Comparison of ENCODE assay signal across 22 cellular contexts in genomic region chr20:47547034-47547387, GRCh38. TPM values are rescaled to one million over a fixed set of nuclear protein-coding genes. Genes with fewer than 3 reads are reported as not detected.
DNase-seq lines count a peak whose midpoint lies in the region; ATAC-seq and TF ChIP-seq lines count a peak whose summit lies in the region.
"Had no signal": no experiment of that assay in that cellular context is flagged by ENCODE, and none has a peak within 500 bp of the region (broad histone marks: within the 10 kb centered on the region; RNA-seq: fewer than 3 reads in every experiment).

No MANE protein-coding gene starts in this region.

- TF ChIP-seq RAD21 in IMR-90 (IDR thresholded peaks at IDR 0.05; ENCODE audit: low read length) = no peak

- POLR2A ChIA-PET in IMR-90 (lab: Charles Lee; ENCODE audit: unreplicated experiment) = no interaction called here

- no CpG with 5 or more reads among the region's 5 CpGs for WGBS in IMR-90 (ENCODE audit: extremely low coverage in 2 of 2, insufficient read length in 1 of 2), 2 experiments

- dilution Hi-C loops in IMR-90 (cut with HindIII; ENCODE audit: low sequenced_read_pairs, unreplicated experiment) = no loop called here

- peak overlapping the region; percentile 11; the same call in 1 of the 2 replicates for H2BK120ac ChIP-seq in IMR-90 (ENCODE audit: low read depth, low read length)

- peaks cover 23% of the 10 kb centered on the region for H3K9me1 ChIP-seq in IMR-90 (ENCODE audit: insufficient read depth, low read length)

- TF ChIP-seq CTCF in IMR-90 (conservative IDR thresholded peaks at IDR 0.05; ENCODE audit: low read depth, low read length) (no peak), progenitor cell of endocrine pancreas (IDR thresholded peaks at IDR 0.05; ENCODE audit: unreplicated experiment) (no peak), colonic mucosa (IDR thresholded peaks at IDR 0.05) (no peak)

- H3K4me1 ChIP-seq in IMR-90 (ENCODE audit: control insufficient read depth, insufficient read depth, low read length) (peaks cover 25% of the 10 kb centered on the region), colonic mucosa (no peaks in the 10 kb centered on the region)

- CTCF ChIA-PET in IMR-90 (lab: Yijun Ruan, JAX) = no interaction called here

- no peak overlapping the region for H3K4me2 ChIP-seq in IMR-90 (ENCODE audit: low read depth, low read length)
- H3K4me2 ChIP-seq: BLaER1, GM23338, KMS-11 had no signal

- no peak for TF ChIP-seq POLR2A in IMR-90 (IDR thresholded peaks at IDR 0.05; ENCODE audit: low read depth, low read length)

- peak overlapping the region; percentile 3; the same call in 1 of the 2 replicates for H2AK5ac ChIP-seq in IMR-90 (ENCODE audit: low read depth, low read length)

- no peak overlapping the region for H3K4ac ChIP-seq in IMR-90 (ENCODE audit: low read depth, low read length)

- H3K36me3 ChIP-seq in IMR-90 (ENCODE audit: control insufficient read depth, insufficient read depth, low read length) (no peaks in the 10 kb centered on the region), colonic mucosa (no peaks in the 10 kb centered on the region)
- H3K36me3 ChIP-seq: SJSA1 had no signal

- no peaks in the 10 kb centered on the region for H3K27me3 Mint-ChIP-seq in activated T-helper 17 cell treated with anti-CD3 and anti-CD28 coated beads, Interleukin-2, amount 50 U/mL, for 72 hours
- H3K27me3 Mint-ChIP-seq in progenitor cell of endocrine pancreas = no peaks in the 10 kb centered on the region

- H3K9me3 Mint-ChIP-seq in activated T-helper 17 cell treated with anti-CD3 and anti-CD28 coated beads, Interleukin-2, amount 50 U/mL, for 72 hours = no peaks in the 10 kb centered on the region
- no peaks in the 10 kb centered on the region for H3K9me3 Mint-ChIP-seq in progenitor cell of endocrine pancreas (ENCODE audit: low read depth)
- H3K9me3 Mint-ChIP-seq: CD8-positive, alpha-beta T cell; GM23338 had no signal

- in situ Hi-C loops in IMR-90 (cut with MboI; ENCODE audit: low sequenced_read_pairs) = no loop called here

- peak overlapping the region; percentile 91 for H2BK5ac ChIP-seq in IMR-90 (ENCODE audit: low read depth, low read length, poor library complexity, severe bottlenecking)

- peaks cover 57% of the 10 kb centered on the region for H3K36me3 Mint-ChIP-seq in activated T-helper 17 cell treated with anti-CD3 and anti-CD28 coated beads, Interleukin-2, amount 50 U/mL, for 72 hours (ENCODE audit: low read depth)
- peaks cover 2% of the 10 kb centered on the region for H3K36me3 Mint-ChIP-seq in progenitor cell of endocrine pancreas (ENCODE audit: insufficient read depth)

- no peak overlapping the region for H4K5ac ChIP-seq in IMR-90 (ENCODE audit: low read depth, low read length)

- H3K27ac ChIP-seq in IMR-90 (ENCODE audit: insufficient read depth, low read length) (no peak overlapping the region), colonic mucosa (no peak overlapping the region)
- H3K27ac ChIP-seq: BLaER1, KMS-11, SJSA1 had no signal

- H3K18ac ChIP-seq in IMR-90 (ENCODE audit: low read depth, low read length) = no peak overlapping the region; the same call in 1 of the 2 replicates

- H3K27ac Mint-ChIP-seq in activated T-helper 17 cell treated with anti-CD3 and anti-CD28 coated beads, Interleukin-2, amount 50 U/mL, for 72 hours = peak overlapping the region; percentile 35
- peak overlapping the region; percentile 53 for H3K27ac Mint-ChIP-seq in progenitor cell of endocrine pancreas
- H3K27ac Mint-ChIP-seq: CD8-positive, alpha-beta T cell; GM23338 had no signal

- H3K9me3 ChIP-seq in IMR-90 (ENCODE audit: control insufficient read depth, insufficient read depth, low read length) = no peaks in the 10 kb centered on the region
- H3K9me3 ChIP-seq in colonic mucosa = no peaks in the 10 kb centered on the region
- H3K9me3 ChIP-seq: SJSA1 had no signal

- ATAC-seq in IMR-90 (ENCODE audit: low read depth) (no peak), esophagus mucosa (peak; percentile 22)
- no peak for ATAC-seq in activated T-helper 17 cell treated with anti-CD3 and anti-CD28 coated beads, Interleukin-2, amount 50 U/mL, for 72 hours (replicated peaks)
- ATAC-seq: CD8-positive, alpha-beta T cell; HepG2; Panc1 had no signal

- no peak overlapping the region for H4K91ac ChIP-seq in IMR-90 (ENCODE audit: insufficient read depth, low read depth, low read length)

- 0 out of 4 replicates have a peak overlapping the region, but pooled peaks of 1 of the 2 experiments have one; percentile 33 for H4K8ac ChIP-seq in IMR-90 (ENCODE audit: low read depth in 2 of 2, low read length in 2 of 2)

- H2AFZ ChIP-seq in IMR-90 (replicated peaks; ENCODE audit: low read length, poor library complexity) = no peak overlapping the region
- H2AFZ ChIP-seq: GM23338 had no signal

- no peak overlapping the region; the same call in 2 of the 3 replicates for H2BK15ac ChIP-seq in IMR-90 (ENCODE audit: low read depth, low read length)

- H3K23ac ChIP-seq in IMR-90 (ENCODE audit: low read depth, low read length) = no peak overlapping the region

- no TSS peak for BruUV-seq in IMR-90 (replicated peaks; lab: Mats Ljungman, UMichigan)

- peaks cover 14% of the 10 kb centered on the region for H4K20me1 ChIP-seq in IMR-90 (ENCODE audit: insufficient read depth, low read length)

- no peak overlapping the region for H3K56ac ChIP-seq in IMR-90 (ENCODE audit: extremely low read depth, insufficient read depth, low read length)

- H3K79me1 ChIP-seq in IMR-90 (ENCODE audit: low read depth in 1 of 2, low read length in 2 of 2) = peaks cover 34 to 65% of the 10 kb centered on the region in 2 experiments

- H3K9ac ChIP-seq in IMR-90 (ENCODE audit: low read depth, low read length) = no peak overlapping the region
- H3K9ac ChIP-seq in colonic mucosa (ENCODE audit: low read depth in 2 of 2, low read length in 2 of 2) = no peak overlapping the region
- H3K9ac ChIP-seq: BLaER1, KMS-11 had no signal

- no peak overlapping the region for H3K14ac ChIP-seq in IMR-90 (replicated peaks; ENCODE audit: low read depth, low read length)

- H2AK9ac ChIP-seq in IMR-90 (replicated peaks; ENCODE audit: low read depth, low read length, poor library complexity) = no peak overlapping the region

- H2BK20ac ChIP-seq in IMR-90 (ENCODE audit: low read depth, low read length) = peak overlapping the region; percentile 71; the same call in 1 of the 2 replicates

- DNase-seq in IMR-90 (no peak), progenitor cell of endocrine pancreas (ENCODE audit: low spot score, unreplicated experiment) (no peak), NCI-H2227 (lab: John Stamatoyannopoulos, UW; ENCODE audit: unreplicated experiment) (no peak), NOMO-1 treated with dmso at 0.1 percent for 144 hours (lab: John Stamatoyannopoulos, UW; ENCODE audit: unreplicated experiment) (no peak), colonic mucosa (no peak)
- DNase-seq in activated CD4-positive, alpha-beta T cell treated with anti-CD3 and anti-CD28 coated beads for 4 hours = no peak
- DNase-seq: Calu3; CD8-positive, alpha-beta T cell; GF-D8; MV-4-11; NCI-H187; NCI-H2107; NCI-H2227 treated with DMSO at 0.1 percent for 48 hours; NCI-H524 had no signal

- H3K27me3 ChIP-seq in IMR-90 (ENCODE audit: control insufficient read depth, insufficient read depth, low read length) (no peaks in the 10 kb centered on the region), colonic mucosa (no peaks in the 10 kb centered on the region)
- H3K27me3 ChIP-seq: BLaER1, SJSA1 had no signal

- intact Hi-C loops in IMR-90 (cut with micrococcal nuclease) (no loop called here), colonic mucosa (cut with DNase I) (no loop called here)

- no peak overlapping the region for H3K4me3 Mint-ChIP-seq in activated T-helper 17 cell treated with anti-CD3 and anti-CD28 coated beads, Interleukin-2, amount 50 U/mL, for 72 hours
- H3K4me3 Mint-ChIP-seq in progenitor cell of endocrine pancreas (ENCODE audit: low read depth) = no peak overlapping the region
- H3K4me3 Mint-ChIP-seq: CD8-positive, alpha-beta T cell; GM23338 had no signal

- peaks cover 30% of the 10 kb centered on the region for H3K4me1 Mint-ChIP-seq in activated T-helper 17 cell treated with anti-CD3 and anti-CD28 coated beads, Interleukin-2, amount 50 U/mL, for 72 hours
- H3K4me1 Mint-ChIP-seq in progenitor cell of endocrine pancreas (ENCODE audit: low read depth) = peaks cover 13% of the 10 kb centered on the region

- no peak overlapping the region for H3K4me3 ChIP-seq in IMR-90 (ENCODE audit: insufficient read depth, low read depth, low read length)
- no peak overlapping the region for H3K4me3 ChIP-seq in colonic mucosa
- H3K4me3 ChIP-seq: BLaER1, GM23338, SJSA1 had no signal

TF ChIP-seq in IMR-90, 13 proteins besides CTCF, POLR2A, EP300 and RAD21 (continues in another document):
- TF ChIP-seq, protein P1, sequence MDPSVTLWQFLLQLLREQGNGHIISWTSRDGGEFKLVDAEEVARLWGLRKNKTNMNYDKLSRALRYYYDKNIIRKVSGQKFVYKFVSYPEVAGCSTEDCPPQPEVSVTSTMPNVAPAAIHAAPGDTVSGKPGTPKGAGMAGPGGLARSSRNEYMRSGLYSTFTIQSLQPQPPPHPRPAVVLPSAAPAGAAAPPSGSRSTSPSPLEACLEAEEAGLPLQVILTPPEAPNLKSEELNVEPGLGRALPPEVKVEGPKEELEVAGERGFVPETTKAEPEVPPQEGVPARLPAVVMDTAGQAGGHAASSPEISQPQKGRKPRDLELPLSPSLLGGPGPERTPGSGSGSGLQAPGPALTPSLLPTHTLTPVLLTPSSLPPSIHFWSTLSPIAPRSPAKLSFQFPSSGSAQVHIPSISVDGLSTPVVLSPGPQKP (IDR thresholded peaks at IDR 0.05; ENCODE audit: borderline replicate concordance, low read depth, low read length) = no peak
- TF ChIP-seq FOS (IDR thresholded peaks at IDR 0.05; ENCODE audit: low read depth, low read length) = no peak
- no peak for TF ChIP-seq RFX5 (IDR thresholded peaks at IDR 0.05; ENCODE audit: low read depth, low read length)
- no peak for TF ChIP-seq MAZ (IDR thresholded peaks at IDR 0.05; ENCODE audit: borderline replicate concordance, low read depth, low read length)
- no peak for TF ChIP-seq MAFK (IDR thresholded peaks at IDR 0.05; ENCODE audit: low read depth, low read length)
- TF ChIP-seq BHLHE40 (IDR thresholded peaks at IDR 0.05; ENCODE audit: low read depth, low read length) = no peak
- no peak for TF ChIP-seq CHD1 (IDR thresholded peaks at IDR 0.05; ENCODE audit: low read depth, low read length)
- TF ChIP-seq SMC3 (IDR thresholded peaks at IDR 0.05; ENCODE audit: low read depth, low read length) = no peak
- no peak for TF ChIP-seq RCOR1 (IDR thresholded peaks at IDR 0.05; ENCODE audit: insufficient replicate concordance, low read length)
- TF ChIP-seq NFE2L2 (IDR thresholded peaks at IDR 0.05; ENCODE audit: low read depth, low read length) = no peak

RNA-seq across cellular contexts. Expression of gene NCOA3, which starts 45.3 kb away (rescaled TPM):
- total RNA-seq in IMR-90 (2012; rRNA removed) (27.2 and 29.0 TPM in 2 replicates), esophagus mucosa (29.1 TPM), progenitor cell of endocrine pancreas (37.7 and 42.8 TPM in 2 replicates), colonic mucosa (10 to 100 TPM; 17.1 to 24.2 TPM)
- 8.1 and 8.8 TPM in 2 replicates for polyA plus RNA-seq in IMR-90 (2012; rRNA removed)
- 2.7 and 2.8 TPM in 2 replicates for polyA plus RNA-seq in IMR-90 (2012; cell fraction: cytosol; rRNA removed)
- 5.1 and 16.2 TPM in 2 replicates for polyA plus RNA-seq in IMR-90 (2012; cell fraction: nucleus; rRNA removed; ENCODE audit: low replicate concordance)
- 10 to 100 TPM; 55.4 to 64.2 TPM for total RNA-seq in activated T-helper 17 cell treated with anti-CD3 and anti-CD28 coated beads, Interleukin-2, amount 50 U/mL, for 72 hours
